9 cellular contexts compared by ENCODE assay signal in the genomic region with DNA sequence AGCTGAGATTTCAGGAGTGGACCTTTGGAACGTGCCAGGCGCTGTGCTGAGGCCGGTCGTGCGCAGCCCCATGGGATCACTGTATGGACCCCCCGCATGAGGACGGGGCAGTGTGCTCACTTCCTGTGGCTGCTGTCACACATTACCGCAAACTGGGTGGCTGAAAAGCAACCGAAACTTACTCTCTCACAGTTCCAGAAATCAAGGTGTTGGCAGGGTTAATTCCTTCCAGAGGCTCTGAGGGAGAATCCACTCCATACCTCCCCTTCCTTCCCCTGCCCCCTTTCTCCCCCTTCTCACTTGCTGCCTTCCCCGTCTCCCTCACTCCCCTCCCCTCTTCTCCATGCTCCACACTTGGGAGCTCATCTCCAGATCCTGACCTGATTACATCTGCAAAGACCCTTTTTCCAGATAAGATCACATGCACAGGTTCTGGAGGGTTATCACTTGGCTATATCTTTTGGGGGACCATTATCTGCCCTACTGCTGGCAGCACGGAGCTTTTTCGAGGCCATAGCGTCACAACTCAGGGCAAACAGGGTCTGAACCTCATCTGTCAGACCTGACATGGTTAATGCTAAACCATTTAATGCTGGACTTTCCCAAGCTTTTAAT. TPM values are rescaled to one million over a fixed set of nuclear protein-coding genes. Genes with fewer than 3 reads are reported as not detected.
DNase-seq lines count a peak whose midpoint lies in the region; ATAC-seq and TF ChIP-seq lines count a peak whose summit lies in the region.
"Had no signal": no experiment of that assay in that cellular context is flagged by ENCODE, and none has a peak within 500 bp of the region (broad histone marks: within the 10 kb centered on the region; RNA-seq: fewer than 3 reads in every experiment).

No MANE protein-coding gene starts in this region.

- H3K4me3 ChIP-seq in coronary artery (peak overlapping the region; percentile 8), spleen (peak overlapping the region in 1 of 8 donors; percentile 57)

- H3K27ac ChIP-seq in coronary artery (peak overlapping the region; percentile 62 to 94), spleen (peak overlapping the region in 7 of 8 donors; percentile 46 to 100 (median 96))

- no peak for TF ChIP-seq POLR2A in spleen (IDR thresholded peaks at IDR 0.05)

- no peaks in the 10 kb centered on the region for H3K27me3 ChIP-seq in spleen (replicated peaks in 1 of 7)

- H3K4me1 ChIP-seq in spleen, result peaks cover 8 to 100% (median 97%) of the 10 kb centered on the region in 6 donors

- TF ChIP-seq CTCF in coronary artery (IDR thresholded peaks at IDR 0.05), result no peak
- no peak for TF ChIP-seq CTCF in spleen (IDR thresholded peaks at IDR 0.05 in 8 of 11, conservative IDR thresholded peaks at IDR 0.05 in 3 of 11)

- intact Hi-C loops in spleen (cut with DNase I; ENCODE audit: low total_unique reads), result loop anchor here (10.0 kb wide), 1 partner anchor 67 kb away; no protein-coding TSS in a partner anchor

- H3K36me3 ChIP-seq in spleen, result peaks cover 0 to 15% (median 11%) of the 10 kb centered on the region in 6 donors

- in situ Hi-C loops in KBM-7 (cut with MboI; ENCODE audit: low pct_unique_long_range_greater_than_20kb, low sequenced_read_pairs), result no loop called here

- peaks cover 0 to 5% (median 0%) of the 10 kb centered on the region in 8 donors for H3K9me3 ChIP-seq in spleen

- peak; percentile 48 for ATAC-seq in GM19372 (IDR thresholded peaks at IDR 0.05; ENCODE audit: low read depth, unreplicated experiment)

- WGBS in spleen, 5 donors, result 37 to 51% (median 48%) methylated on average over 13 of the region's 13 CpGs

- DNase-seq in KBM-7 (peak; percentile 38), coronary artery (ENCODE audit: low spot score) (no peak), spleen (peak; percentile 86), NCI-H526 treated with DMSO at 0.1 percent for 48 hours (lab: John Stamatoyannopoulos, UW) (no peak), inferior parietal cortex (ENCODE audit: extremely low spot score) (no peak), NCI-H524 treated with DMSO at 0.1 percent for 48 hours (lab: John Stamatoyannopoulos, UW) (no peak), midbrain (lab: John Stamatoyannopoulos, UW) (no peak)
- DNase-seq: NCI-H82 had no signal

RNA-seq across cellular contexts. Expression of a gene that starts 41.2 kb away (rescaled TPM):
- total RNA-seq in spleen, result 100 to 1,000 TPM in 1 of 7 donors, 10 to 100 TPM in 6; 71.6 to 111 (median 85.8) TPM
- polyA plus RNA-seq in spleen, result 10 to 100 TPM; 21.8 to 43.3 (median 43.1) TPM

Comparison
In these comparisons a context has a peak if more than half of its experiments do, and no peak if none do; other contexts are left out.
1. DNase-seq: peak in KBM-7 (single experiment) and spleen (single experiment); none in coronary artery (single experiment), NCI-H526 treated with DMSO at 0.1 percent for 48 hours (single experiment), inferior parietal cortex (single experiment), NCI-H524 treated with DMSO at 0.1 percent for 48 hours (single experiment) and midbrain (single experiment).